Comparison of ENCODE assay signal across 8 cellular contexts in the genomic region with DNA sequence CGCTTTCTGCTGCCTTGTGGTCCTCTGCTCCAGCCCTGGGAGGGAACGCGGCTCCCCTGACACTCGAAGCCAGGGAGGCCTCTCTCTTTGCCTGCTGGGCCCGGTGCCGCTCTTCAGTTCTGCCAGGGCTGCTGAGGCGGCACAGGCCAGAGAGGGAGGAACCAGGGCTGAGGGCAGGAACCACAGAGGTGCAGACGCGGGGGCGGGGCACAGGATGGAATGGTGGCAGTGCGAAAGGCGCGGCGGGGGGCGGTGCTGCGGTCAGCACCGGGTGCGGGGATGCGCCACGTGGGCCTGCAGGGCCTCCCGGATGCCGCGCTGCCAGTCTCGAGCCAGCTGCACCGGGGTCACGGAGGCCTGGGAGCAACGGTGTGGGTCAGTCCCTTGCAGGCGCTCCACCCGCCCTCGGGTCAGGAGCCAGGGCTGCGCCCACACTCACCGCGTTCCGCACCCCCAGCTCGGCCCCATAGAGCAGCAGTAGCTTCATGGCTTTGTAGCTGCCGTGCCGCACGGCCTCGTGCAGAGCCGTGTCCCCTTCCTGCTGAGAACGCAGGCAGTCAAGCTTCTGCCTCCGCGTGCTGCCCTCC. TPM values are rescaled to one million over a fixed set of nuclear protein-coding genes. Genes with fewer than 3 reads are reported as not detected.
DNase-seq lines count a peak whose midpoint lies in the region; ATAC-seq, FAIRE-seq and TF ChIP-seq lines count a peak whose summit lies in the region.

No MANE protein-coding gene starts in this region.

- H3K9me3 ChIP-seq in CD8-positive, alpha-beta T cell (ENCODE audit: low read length) = no peaks in the 10 kb centered on the region

- peak overlapping the region; percentile 40 for H3K4me3 ChIP-seq in CD8-positive, alpha-beta T cell (ENCODE audit: low read depth, low read length)

- H3K9me3 Mint-ChIP-seq in CD8-positive, alpha-beta T cell = no peaks in the 10 kb centered on the region

- DNase-seq in CD8-positive, alpha-beta T cell = peak; percentile 65 to 92 (median 84)
- peak; percentile 79 for DNase-seq in activated CD4-positive, CD25-positive, alpha-beta regulatory T cell treated with anti-CD3 and anti-CD28 coated beads, Interleukin-2, amount 50 U/mL, for 72 hours
- peak; percentile 65 for DNase-seq in effector CD4-positive, alpha-beta T cell
- peak; percentile 81 to 89 for DNase-seq in stimulated activated CD4-positive, alpha-beta T cell treated with anti-CD3 and anti-CD28 coated beads, Interleukin-2, amount 100 ng/mL, for 24 hours
- DNase-seq in NK-92 (lab: John Stamatoyannopoulos, UW; ENCODE audit: unreplicated experiment) (no peak), NCI-H2171 (lab: John Stamatoyannopoulos, UW) (no peak), HTR-8/SVneo (ENCODE audit: insufficient read length, low spot score) (no peak)

- peaks cover 26% of the 10 kb centered on the region for H3K4me1 ChIP-seq in CD8-positive, alpha-beta T cell (ENCODE audit: insufficient read depth, low read length)

- peak; percentile 97 for ATAC-seq in CD8-positive, alpha-beta T cell
- peak; percentile 86 for ATAC-seq in HG02759 (IDR thresholded peaks at IDR 0.05; ENCODE audit: unreplicated experiment)

- POLR2A ChIA-PET in CD8-positive, alpha-beta T cell (lab: Charles Lee) = interaction anchor here (1.6 to 3.2 kb wide), 2 partner anchors 29 to 123 kb away, joined by 8 to 13 read pairs; no protein-coding TSS in a partner anchor

- CTCF ChIA-PET in CD8-positive, alpha-beta T cell (lab: Charles Lee) = interaction anchor here (0.9 to 4.1 kb wide), 6 partner anchors 13 to 120 kb away, joined by 3 to 22 read pairs (median 5); partner anchors contain the start of gene ANKRD39

- FAIRE-seq in HTR-8/SVneo (lab: Jason Lieb, UNC) = no peak

- no peaks in the 10 kb centered on the region for H3K36me3 ChIP-seq in CD8-positive, alpha-beta T cell (ENCODE audit: insufficient read depth, low read length)

- peak overlapping the region; percentile 62 for H3K27ac Mint-ChIP-seq in CD8-positive, alpha-beta T cell

- H3K27ac ChIP-seq in CD8-positive, alpha-beta T cell (ENCODE audit: low read depth, low read length) = no peak overlapping the region

- no peaks in the 10 kb centered on the region for H3K27me3 ChIP-seq in CD8-positive, alpha-beta T cell (ENCODE audit: insufficient read depth, low read length)

- peaks cover 18% of the 10 kb centered on the region for H3K4me1 Mint-ChIP-seq in CD8-positive, alpha-beta T cell (ENCODE audit: low read depth)

- no peak for TF ChIP-seq CTCF in CD8-positive, alpha-beta T cell (IDR thresholded peaks at IDR 0.05)

- H3K27me3 Mint-ChIP-seq in CD8-positive, alpha-beta T cell (ENCODE audit: low read depth) = no peaks in the 10 kb centered on the region

- intact Hi-C loops in CD8-positive, alpha-beta T cell (cut with DNase I, micrococcal nuclease) = loop anchor here (1.0 to 2.0 kb wide), 3 partner anchors 19 to 31 kb away; partner anchors contain the start of genes CNNM3 (in 2 of the 2), ANKRD39 (in 1 of the 2) and SEMA4C (in 1 of the 2)

- H3K36me3 Mint-ChIP-seq in CD8-positive, alpha-beta T cell = peaks cover 15% of the 10 kb centered on the region

- H3K4me3 Mint-ChIP-seq in CD8-positive, alpha-beta T cell = peak overlapping the region; percentile 70

RNA-seq across cellular contexts. Expression of gene ANKRD23, which starts 4.4 kb away (rescaled TPM):
- total RNA-seq in CD8-positive, alpha-beta T cell = 1 to 10 TPM; 5.7 to 6.5 TPM

RNA-seq across cellular contexts. Expression of gene ANKRD39, which starts 18.4 kb away (rescaled TPM):
- 10 to 100 TPM; 13.9 to 16.4 TPM for total RNA-seq in CD8-positive, alpha-beta T cell

RNA-seq across cellular contexts. Expression of gene CNNM3, which starts 23.3 kb away (rescaled TPM):
- 10 to 100 TPM; 40.1 to 41.8 TPM for total RNA-seq in CD8-positive, alpha-beta T cell

RNA-seq across cellular contexts. Expression of gene SEMA4C, which starts 30.5 kb away (rescaled TPM):
- 10 to 100 TPM; 40.0 to 45.7 TPM for total RNA-seq in CD8-positive, alpha-beta T cell

Comparison
In these comparisons a context has a peak if more than half of its experiments do, and no peak if none do; other contexts are left out.
1. DNase-seq: peak in CD8-positive, alpha-beta T cell (7 of 7), activated CD4-positive, CD25-positive, alpha-beta regulatory T cell treated with anti-CD3 and anti-CD28 coated beads, Interleukin-2, amount 50 U/mL, for 72 hours (single experiment), effector CD4-positive, alpha-beta T cell (single experiment) and stimulated activated CD4-positive, alpha-beta T cell treated with anti-CD3 and anti-CD28 coated beads, Interleukin-2, amount 100 ng/mL, for 24 hours (2 of 2); none in NK-92 (single experiment), NCI-H2171 (single experiment) and HTR-8/SVneo (single experiment).